Comparison of ENCODE assay signal across 19 cellular contexts in the genomic region with DNA sequence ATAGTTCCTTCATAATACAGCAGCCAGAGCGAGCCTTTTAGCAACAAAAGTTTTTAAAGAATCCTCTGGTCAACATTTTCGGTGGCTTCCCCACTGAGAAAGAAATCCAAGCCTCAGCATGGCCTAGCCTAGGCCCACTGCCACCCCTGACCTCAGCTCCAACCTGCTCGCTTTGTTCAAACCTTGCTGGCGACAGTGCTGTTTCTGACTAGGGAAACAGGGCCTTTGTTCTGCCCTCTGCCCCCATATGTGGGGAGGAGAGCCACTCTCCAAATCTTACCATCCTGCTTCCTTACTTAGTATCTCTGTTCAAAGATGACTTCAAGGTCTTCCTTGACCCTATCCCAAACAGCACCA.
"Had no signal": no experiment of that assay in that cellular context is flagged by ENCODE, and none has a peak within 500 bp of the region (broad histone marks: within the 10 kb centered on the region; RNA-seq: fewer than 3 reads in every experiment).

No MANE protein-coding gene starts in this region.

- H3K79me2 ChIP-seq: parathyroid adenoma had no signal

- DNase-seq: activated CD4-positive, alpha-beta T cell treated with anti-CD3 and anti-CD28 coated beads, Interleukin-2, amount 10 ng/mL, durations not matched to agents 7 days and 5 days; activated CD8-positive, alpha-beta memory T cell treated with anti-CD3 and anti-CD28 coated beads for 24 hours; activated effector memory CD4-positive, alpha-beta T cell treated with Interleukin-2 at 50 U/mL for 16 hours; central memory CD4-positive, alpha-beta T cell; cortex of kidney; effector memory CD4-positive, alpha-beta T cell; heart left ventricle; left cardiac atrium; naive B cell; sigmoid colon; spleen; stimulated activated CD4-positive, alpha-beta T cell treated with anti-CD3 and anti-CD28 coated beads, Interleukin-1b, Interleukin-23, amount 100 ng/mL, for 48 hours; transverse colon had no signal

- H3K27ac ChIP-seq: heart left ventricle, parathyroid adenoma, sigmoid colon, spleen, transverse colon had no signal

- H3K9me3 ChIP-seq: sigmoid colon, transverse colon had no signal

- H3K9ac ChIP-seq: parathyroid adenoma had no signal

- H2AFZ ChIP-seq: parathyroid adenoma had no signal

- H3K4me1 Mint-ChIP-seq: naive B cell had no signal

- H3K4me3 Mint-ChIP-seq: activated CD4-positive, alpha-beta T cell treated with anti-CD3 and anti-CD28 coated beads, Interleukin-2, amount 10 ng/mL, durations not matched to agents 7 days and 5 days; brain; naive B cell; T-helper 2 cell treated with Interferon-gamma antibody and Interleukin-4, amounts not matched to agents 5 μg/mL and 100 μg/mL, for 36 hours had no signal

- H3K4me3 ChIP-seq: heart left ventricle, lung, sigmoid colon, spleen, transverse colon had no signal

- H3K27ac Mint-ChIP-seq: activated CD4-positive, alpha-beta T cell treated with anti-CD3 and anti-CD28 coated beads, Interleukin-2, amount 10 ng/mL, durations not matched to agents 7 days and 5 days; brain; naive B cell; T-helper 2 cell treated with Interferon-gamma antibody and Interleukin-4, amounts not matched to agents 5 μg/mL and 100 μg/mL, for 36 hours had no signal

- H3K27me3 ChIP-seq: heart left ventricle, sigmoid colon, spleen, transverse colon had no signal

- ATAC-seq: activated naive CD4-positive, alpha-beta T cell treated with anti-CD3 and anti-CD28 coated beads, Interleukin-2, amount 50 U/mL, for 72 hours; heart left ventricle; left cardiac atrium had no signal

- FAIRE-seq: frontal cortex had no signal

- H3K27me3 Mint-ChIP-seq: activated CD4-positive, alpha-beta T cell treated with anti-CD3 and anti-CD28 coated beads, Interleukin-2, amount 10 ng/mL, durations not matched to agents 7 days and 5 days; brain; naive B cell had no signal
